22 cellular contexts compared by ENCODE assay signal in genomic region chr3:78601249-78601648, GRCh38.
A peak's percentile ranks its signal among the peaks of the same experiment; 100 is the strongest.
DNase-seq lines count a peak whose midpoint lies in the region; ATAC-seq, FAIRE-seq and TF ChIP-seq lines count a peak whose summit lies in the region.
"Had no signal": no experiment of that assay in that cellular context is flagged by ENCODE, and none has a peak within 500 bp of the region (broad histone marks: within the 10 kb centered on the region; RNA-seq: fewer than 3 reads in every experiment).

No MANE protein-coding gene starts in this region.

- WGBS in heart right ventricle, 2 donors: 93 to 96% methylated on average over 2 of the region's 2 CpGs

- H3K4me1 Mint-ChIP-seq in activated CD4-positive, alpha-beta T cell treated with anti-CD3 and anti-CD28 coated beads for 36 hours: no peaks in the 10 kb centered on the region
- H3K4me1 Mint-ChIP-seq: B cell; CD4-positive, CD25-positive, alpha-beta regulatory T cell; GM23338 had no signal

- no peaks in the 10 kb centered on the region for H3K27me3 ChIP-seq in bronchial epithelial cell (ENCODE audit: control insufficient read depth, insufficient read depth, low read length)
- no peaks in the 10 kb centered on the region for H3K27me3 ChIP-seq in heart right ventricle
- H3K27me3 ChIP-seq: BLaER1 had no signal

- no peak overlapping the region for H3K4me3 Mint-ChIP-seq in activated CD4-positive, alpha-beta T cell treated with anti-CD3 and anti-CD28 coated beads for 36 hours
- H3K4me3 Mint-ChIP-seq: B cell; CD4-positive, CD25-positive, alpha-beta regulatory T cell; CD8-positive, alpha-beta T cell; GM23338; HFFc6 had no signal

- peaks cover 3% of the 10 kb centered on the region for H3K27me3 Mint-ChIP-seq in activated CD4-positive, alpha-beta T cell treated with anti-CD3 and anti-CD28 coated beads for 36 hours
- H3K27me3 Mint-ChIP-seq: B cell; CD4-positive, CD25-positive, alpha-beta regulatory T cell had no signal

- H3K4me1 ChIP-seq in heart right ventricle: no peaks in the 10 kb centered on the region
- H3K4me1 ChIP-seq: BLaER1, Caco-2 had no signal

- ATAC-seq in activated CD4-positive, alpha-beta T cell treated with anti-CD3 and anti-CD28 coated beads for 36 hours: peak; percentile 57
- ATAC-seq in heart right ventricle: no peak
- ATAC-seq: CD8-positive, alpha-beta T cell; GM23338 had no signal

- H3K9me3 Mint-ChIP-seq in activated CD4-positive, alpha-beta T cell treated with anti-CD3 and anti-CD28 coated beads for 36 hours (ENCODE audit: low read depth): peaks cover 4% of the 10 kb centered on the region
- H3K9me3 Mint-ChIP-seq: GM23338, HFFc6 had no signal

- intact Hi-C loops in activated CD4-positive, alpha-beta T cell treated with anti-CD3 and anti-CD28 coated beads for 36 hours (cut with DNase I, micrococcal nuclease): no loop called here
- intact Hi-C loops in heart right ventricle (cut with DNase I): no loop called here

- no peak for DNase-seq in activated CD4-positive, alpha-beta T cell treated with anti-CD3 and anti-CD28 coated beads for 36 hours
- no peak for DNase-seq in activated CD4-positive, alpha-beta T cell treated with anti-CD3 and anti-CD28 coated beads, Interleukin-2, amount 50 U/mL, for 1 hour
- DNase-seq in bronchial epithelial cell (ENCODE audit: low read depth) (no peak), iris pigment epithelial cell (ENCODE audit: low read depth) (peak; percentile 14), heart right ventricle (no peak), SW480 (ENCODE audit: low spot score) (no peak)
- DNase-seq: Caco-2; CD4-positive, CD25-positive, alpha-beta regulatory T cell; CD8-positive, alpha-beta T cell; DMS153; DND-41; HFFc6 had no signal

- H3K36me3 ChIP-seq in bronchial epithelial cell (ENCODE audit: control insufficient read depth, insufficient read depth, low read length) (no peaks in the 10 kb centered on the region), heart right ventricle (peaks cover 0 to 9% (median 0%) of the 10 kb centered on the region in 9 donors)
- H3K36me3 ChIP-seq: HAP-1 had no signal

- POLR2A ChIA-PET in activated CD4-positive, alpha-beta T cell treated with anti-CD3 and anti-CD28 coated beads for 36 hours (lab: Charles Lee): no interaction called here

- FAIRE-seq in bronchial epithelial cell (lab: Jason Lieb, UNC): peak; percentile 36
- FAIRE-seq: A204.1, G401.6, GM12892, H54 had no signal

- no peaks in the 10 kb centered on the region for H3K9me3 ChIP-seq in heart right ventricle
- H3K9me3 ChIP-seq: BLaER1, Caco-2, HAP-1 had no signal

- H3K27ac ChIP-seq in heart right ventricle: no peak overlapping the region
- H3K27ac ChIP-seq: 22Rv1, BLaER1, C4-2B had no signal

- no peak overlapping the region for H3K4me3 ChIP-seq in bronchial epithelial cell (ENCODE audit: low read depth, low read length)
- H3K4me3 ChIP-seq in heart right ventricle: no peak overlapping the region
- H3K4me3 ChIP-seq: BLaER1, GM23338, HAP-1 had no signal

- no peaks in the 10 kb centered on the region for H3K36me3 Mint-ChIP-seq in activated CD4-positive, alpha-beta T cell treated with anti-CD3 and anti-CD28 coated beads for 36 hours (ENCODE audit: low read depth)
- H3K36me3 Mint-ChIP-seq: CD4-positive, CD25-positive, alpha-beta regulatory T cell; CD8-positive, alpha-beta T cell had no signal

- H3K27ac Mint-ChIP-seq in activated CD4-positive, alpha-beta T cell treated with anti-CD3 and anti-CD28 coated beads for 36 hours: no peak overlapping the region
- H3K27ac Mint-ChIP-seq: B cell; CD4-positive, CD25-positive, alpha-beta regulatory T cell; CD8-positive, alpha-beta T cell; GM23338; HFFc6 had no signal

- TF ChIP-seq CTCF in bronchial epithelial cell (IDR thresholded peaks at IDR 0.05; ENCODE audit: insufficient read depth, low read length, severe bottlenecking): no peak
- no peak for TF ChIP-seq CTCF in heart right ventricle (IDR thresholded peaks at IDR 0.05)

- CTCF ChIA-PET in activated CD4-positive, alpha-beta T cell treated with anti-CD3 and anti-CD28 coated beads for 36 hours (lab: Charles Lee): no interaction called here
